In genomic region chr9:36136277-36136893, GRCh38 we compare ENCODE assay signal across 8 cellular contexts. TPM values are rescaled to one million over a fixed set of nuclear protein-coding genes. Genes with fewer than 3 reads are reported as not detected.
DNase-seq lines count a peak whose midpoint lies in the region; ATAC-seq and TF ChIP-seq lines count a peak whose summit lies in the region.

GLIPR2 (plus strand) TSS chr9:36136733; CDS start chr9:36136779, 46 bp downstream.

- H3K4me3 Mint-ChIP-seq in endothelial cell (ENCODE audit: unreplicated experiment): peak within 1 kb of the TSS; percentile 93

- peaks cover 3% of the 10 kb centered on the region for H3K36me3 Mint-ChIP-seq in endothelial cell (ENCODE audit: low read depth, unreplicated experiment)

- POLR2A ChIA-PET in AG04449 (lab: Yijun Ruan, JAX): interaction anchor here (0.8 to 1.9 kb wide), 4 partner anchors 12 to 66 kb away, joined by 3 to 13 read pairs (median 7); no protein-coding TSS in a partner anchor

- peaks cover 22% of the 10 kb centered on the region for H3K27me3 Mint-ChIP-seq in endothelial cell (ENCODE audit: unreplicated experiment)

- DNase-seq in AG04449 (ENCODE audit: low read depth, low spot score) (no peak), NCI-H748 treated with DMSO at 0.1 percent for 48 hours (lab: John Stamatoyannopoulos, UW) (peak; percentile 17), endothelial cell (ENCODE audit: low spot score) (peak; percentile 47), midbrain (lab: John Stamatoyannopoulos, UW) (peak; percentile 80)
- DNase-seq in activated CD8-positive, alpha-beta memory T cell treated with anti-CD3 and anti-CD28 coated beads, Interleukin-2, amount 50 U/mL, for 1 hour (ENCODE audit: extremely low read depth): peak; percentile 38
- peak; percentile 43 to 64 for DNase-seq in stimulated activated CD8-positive, alpha-beta memory T cell treated with anti-CD3 and anti-CD28 coated beads, Interleukin-15, amount 100 ng/mL, for 4 hours (ENCODE audit: low read depth in 2 of 2)

- peak; percentile 14 for TF ChIP-seq CTCF in AG04449 (IDR thresholded peaks at IDR 0.05; ENCODE audit: insufficient read depth, low read length, missing control alignments)
- TF ChIP-seq CTCF in endothelial cell (IDR thresholded peaks at IDR 0.05; ENCODE audit: unreplicated experiment): no peak

- H3K27ac Mint-ChIP-seq in endothelial cell (ENCODE audit: unreplicated experiment): peak within 1 kb of the TSS; percentile 48

- ATAC-seq in GM18517 (IDR thresholded peaks at IDR 0.05; ENCODE audit: unreplicated experiment) (peak; percentile 85), HG03025 (IDR thresholded peaks at IDR 0.05; ENCODE audit: low FRiP score, unreplicated experiment) (peak; percentile 90)

- H3K4me1 Mint-ChIP-seq in endothelial cell (ENCODE audit: unreplicated experiment): peaks cover 7% of the 10 kb centered on the region

- CTCF ChIA-PET in AG04449 (lab: Yijun Ruan, JAX): interaction anchor here (0.8 to 6.3 kb wide), 6 partner anchors 8 to 92 kb away, joined by 3 to 45 read pairs (median 4); partner anchors contain the start of gene CLTA

- no peaks in the 10 kb centered on the region for H3K9me3 Mint-ChIP-seq in endothelial cell (ENCODE audit: unreplicated experiment)

- peak within 1 kb of the TSS; percentile 64 for H3K4me3 ChIP-seq in AG04449 (ENCODE audit: low read depth, low read length)

RNA-seq across cellular contexts. Expression of gene GLIPR2, which starts in this region (rescaled TPM):
- 6.3 TPM for total RNA-seq in endothelial cell (ENCODE audit: unreplicated experiment)
